Comparison of ENCODE assay signal across 13 cellular contexts in genomic region chr4:117137143-117137542, GRCh38. TPM values are rescaled to one million over a fixed set of nuclear protein-coding genes. Genes with fewer than 3 reads are reported as not detected.
A peak's percentile ranks its signal among the peaks of the same experiment; 100 is the strongest.
DNase-seq lines count a peak whose midpoint lies in the region; ATAC-seq, FAIRE-seq and TF ChIP-seq lines count a peak whose summit lies in the region.
"Had no signal": no experiment of that assay in that cellular context is flagged by ENCODE, and none has a peak within 500 bp of the region (broad histone marks: within the 10 kb centered on the region; RNA-seq: fewer than 3 reads in every experiment).

No MANE protein-coding gene starts in this region.

- FAIRE-seq in bronchial epithelial cell (lab: Jason Lieb, UNC): no peak

- H3K9ac ChIP-seq in trophoblast cell (ENCODE audit: low read length): no peak overlapping the region

- ATAC-seq in GM18520 (IDR thresholded peaks at IDR 0.05; ENCODE audit: unreplicated experiment): peak; percentile 42
- ATAC-seq: left cardiac atrium had no signal

- H4K12ac ChIP-seq in trophoblast cell (ENCODE audit: low read depth, low read length): no peak overlapping the region

- H4K91ac ChIP-seq in trophoblast cell (ENCODE audit: low read depth, low read length): no peak overlapping the region

- no peak overlapping the region for H4K8ac ChIP-seq in trophoblast cell (ENCODE audit: low read depth, low read length)

- H3K79me2 ChIP-seq in trophoblast cell (ENCODE audit: control insufficient read depth, insufficient read depth, low read length, poor library complexity): no peaks in the 10 kb centered on the region

- no peak overlapping the region for H2BK12ac ChIP-seq in trophoblast cell (ENCODE audit: low read length)

- no peak overlapping the region for H2BK120ac ChIP-seq in trophoblast cell (ENCODE audit: insufficient read depth, low read length, poor library complexity)

- no peak overlapping the region for H3K23ac ChIP-seq in trophoblast cell (ENCODE audit: low read length)

- no peak overlapping the region for H3K4me2 ChIP-seq in trophoblast cell (ENCODE audit: low read length)

- H3K14ac ChIP-seq in trophoblast cell (ENCODE audit: low read length): no peak overlapping the region

- no CpG with 5 or more reads among the region's 2 CpGs for whole genome bisulfite sequencing in trophoblast cell (ENCODE audit: extremely low coverage, insufficient coverage, insufficient read length)

- DNase-seq in NCI-H226 (peak; percentile 82), bronchial epithelial cell (ENCODE audit: low read depth) (peak; percentile 85), trophoblast cell (peak; percentile 53 to 71), GM19238 (ENCODE audit: insufficient read length, low spot score) (no peak), substantia nigra (lab: John Stamatoyannopoulos, UW) (no peak), DMS 273 treated with DMSO at 0.1 percent for 48 hours (lab: John Stamatoyannopoulos, UW) (no peak), 8988T (no peak)
- DNase-seq: activated CD4-positive, alpha-beta T cell treated with anti-CD3 and anti-CD28 coated beads, Interleukin-2, amount 10 ng/mL, durations not matched to agents 24 days and 14 days; activated naive CD8-positive, alpha-beta T cell treated with anti-CD3 and anti-CD28 coated beads for 36 hours; left cardiac atrium; NCI-H2107 had no signal

- H3K4me1 ChIP-seq in trophoblast cell (ENCODE audit: control insufficient read depth in 1 of 2, insufficient read depth in 2 of 2, low read length in 2 of 2): peaks cover 6 to 7% of the 10 kb centered on the region in 2 experiments

- H3K27ac ChIP-seq in trophoblast cell (ENCODE audit: low read depth, low read length): no peak overlapping the region
- H3K27ac ChIP-seq in substantia nigra (ENCODE audit: low read depth, low read length, poor library complexity, severe bottlenecking): no peak overlapping the region
- H3K27ac ChIP-seq: thyroid gland had no signal

- no peak overlapping the region for H3K18ac ChIP-seq in trophoblast cell (ENCODE audit: low read length)

- H3K79me1 ChIP-seq in trophoblast cell (ENCODE audit: low read length): peaks cover 3% of the 10 kb centered on the region

- no peak overlapping the region for H3K4ac ChIP-seq in trophoblast cell (ENCODE audit: low read depth, low read length)

- H3K4me3 ChIP-seq in bronchial epithelial cell (ENCODE audit: low read depth, low read length) (no peak overlapping the region), trophoblast cell (ENCODE audit: low read depth, low read length) (no peak overlapping the region)
- H3K4me3 ChIP-seq: thyroid gland had no signal

- H2AK5ac ChIP-seq in trophoblast cell (ENCODE audit: low read length): no peak overlapping the region

- H3K27me3 ChIP-seq in bronchial epithelial cell (ENCODE audit: control insufficient read depth, insufficient read depth, low read length) (no peaks in the 10 kb centered on the region), trophoblast cell (ENCODE audit: insufficient read depth, low read length) (no peaks in the 10 kb centered on the region)
- H3K27me3 ChIP-seq: thyroid gland had no signal

- H3K9me3 ChIP-seq in trophoblast cell (ENCODE audit: insufficient read depth, low read depth, low read length): no peaks in the 10 kb centered on the region
- H3K9me3 ChIP-seq: thyroid gland had no signal

- TF ChIP-seq CTCF in bronchial epithelial cell (IDR thresholded peaks at IDR 0.05; ENCODE audit: insufficient read depth, low read length, severe bottlenecking): no peak

- H3K36me3 ChIP-seq in bronchial epithelial cell (ENCODE audit: control insufficient read depth, insufficient read depth, low read length): no peaks in the 10 kb centered on the region
- no peaks in the 10 kb centered on the region for H3K36me3 ChIP-seq in trophoblast cell (ENCODE audit: control insufficient read depth in 1 of 2, insufficient read depth in 2 of 2, low read length in 2 of 2)
- H3K36me3 ChIP-seq: thyroid gland had no signal

- no peak overlapping the region for H2BK5ac ChIP-seq in trophoblast cell (ENCODE audit: low read depth, low read length, poor library complexity)

- H2AFZ ChIP-seq in trophoblast cell (ENCODE audit: insufficient read depth, low read length, poor library complexity): no peak overlapping the region

RNA-seq across cellular contexts. Expression of gene TRAM1L1, which starts 51.8 kb away (rescaled TPM):
- total RNA-seq in bronchial epithelial cell: 0.26 and 0.51 TPM in 2 replicates
- polyA plus RNA-seq in trophoblast cell (2013): 1.5 TPM in 2 replicates
- total RNA-seq: activated CD4-positive, alpha-beta T cell treated with anti-CD3 and anti-CD28 coated beads, Interleukin-2, amount 10 ng/mL, durations not matched to agents 24 days and 14 days; activated naive CD8-positive, alpha-beta T cell treated with anti-CD3 and anti-CD28 coated beads for 36 hours had no signal

Comparison
In these comparisons a context has a peak if more than half of its experiments do, and no peak if none do; other contexts are left out.
1. DNase-seq: peak in NCI-H226 (single experiment), bronchial epithelial cell (single experiment) and trophoblast cell (2 of 2); none in GM19238 (single experiment), substantia nigra (0 of 49), DMS 273 treated with DMSO at 0.1 percent for 48 hours (single experiment) and 8988T (single experiment).